34 cellular contexts compared by ENCODE assay signal in genomic region chr17:66984730-66985129, GRCh38. TPM values are rescaled to one million over a fixed set of nuclear protein-coding genes. Genes with fewer than 3 reads are reported as not detected.
"Had no signal": no experiment of that assay in that cellular context is flagged by ENCODE, and none has a peak within 500 bp of the region (broad histone marks: within the 10 kb centered on the region; RNA-seq: fewer than 3 reads in every experiment).

No MANE protein-coding gene starts in this region.

- H3K4me3 Mint-ChIP-seq: immature natural killer cell; naive thymus-derived CD8-positive, alpha-beta T cell; nephron; neural crest cell; stimulated activated memory B cell treated with anti-CD40 and anti-IgM and Interleukin-4, amounts not matched to agents 10 μg/mL and 1 μg/mL and 100 μg/mL, for 72 hours; type B pancreatic cell had no signal

- H3K4me1 ChIP-seq: left lung, lower lobe of right lung, right atrium auricular region, right lobe of liver, tibial nerve, vagina had no signal

- H3K27ac Mint-ChIP-seq: immature natural killer cell; naive thymus-derived CD8-positive, alpha-beta T cell; nephron; progenitor cell of endocrine pancreas; stimulated activated memory B cell treated with anti-CD40 and anti-IgM and Interleukin-4, amounts not matched to agents 10 μg/mL and 1 μg/mL and 100 μg/mL, for 72 hours; type B pancreatic cell had no signal

- H3K27ac ChIP-seq: left lung, lower lobe of right lung, neutrophil, ovary, right atrium auricular region, right lobe of liver, tibial nerve, vagina had no signal

- H3K4me1 Mint-ChIP-seq: immature natural killer cell; nephron; stimulated activated memory B cell treated with anti-CD40 and anti-IgM and Interleukin-4, amounts not matched to agents 10 μg/mL and 1 μg/mL and 100 μg/mL, for 72 hours had no signal

- H3K4me3 ChIP-seq: left lung, lower lobe of right lung, ovary, right atrium auricular region, right lobe of liver, smooth muscle cell, tibial nerve, vagina had no signal

- H3K9me3 ChIP-seq: left lung, lower lobe of right lung, neutrophil, ovary, right atrium auricular region, right lobe of liver, tibial nerve, vagina had no signal

- H3K27me3 ChIP-seq: ovary, right atrium auricular region, right lobe of liver, vagina had no signal

- H3K4me2 ChIP-seq: smooth muscle cell had no signal

- DNase-seq: hypothalamus; immature natural killer cell; kidney; left colon; left lung; lower lobe of right lung; mammary epithelial cell; mesenchymal stem cell; naive thymus-derived CD8-positive, alpha-beta T cell; occipital lobe; ovary; right lobe of liver; stimulated activated CD4-positive, alpha-beta T cell treated with anti-CD3 and anti-CD28 coated beads, Interleukin-1b, Interleukin-23, amount 100 ng/mL, for 48 hours; stimulated activated CD4-positive, alpha-beta T cell treated with anti-CD3 and anti-CD28 coated beads, Interleukin-2, amount 100 ng/mL, for 48 hours; stimulated activated CD4-positive, alpha-beta T cell treated with anti-CD3 and anti-CD28 coated beads, Interleukin-4, amount 100 ng/mL, for 4 hours; stimulated activated CD8-positive, alpha-beta memory T cell treated with anti-CD3 and anti-CD28 coated beads, Interleukin-4, amount 100 ng/mL, for 48 hours; stimulated activated naive CD4-positive, alpha-beta T cell treated with Interleukin-2 at 50 U/mL for 16 hours; substantia nigra had no signal

- H3K36me3 ChIP-seq: left lung, lower lobe of right lung, neutrophil, ovary, right atrium auricular region, right lobe of liver, tibial nerve, vagina had no signal

- ATAC-seq: left colon; left lung; lower lobe of right lung; naive thymus-derived CD8-positive, alpha-beta T cell; right lobe of liver; stimulated activated memory B cell treated with anti-CD40 and anti-IgM and Interleukin-4, amounts not matched to agents 10 μg/mL and 1 μg/mL and 100 μg/mL, for 72 hours had no signal

- H3K27me3 Mint-ChIP-seq: type B pancreatic cell had no signal

- H3K9me3 Mint-ChIP-seq: naive thymus-derived CD8-positive, alpha-beta T cell; nephron; neural crest cell; stimulated activated memory B cell treated with anti-CD40 and anti-IgM and Interleukin-4, amounts not matched to agents 10 μg/mL and 1 μg/mL and 100 μg/mL, for 72 hours; stimulated activated naive CD8-positive, alpha-beta T cell treated with anti-CD3 and anti-CD28 coated beads, Interleukin-15, amount 100 ng/mL, for 72 hours; type B pancreatic cell had no signal

- H3K36me3 Mint-ChIP-seq: immature natural killer cell; naive thymus-derived CD8-positive, alpha-beta T cell; stimulated activated memory B cell treated with anti-CD40 and anti-IgM and Interleukin-4, amounts not matched to agents 10 μg/mL and 1 μg/mL and 100 μg/mL, for 72 hours had no signal

RNA-seq across cellular contexts. Expression of gene CACNG4, which starts 20.2 kb away (rescaled TPM):
- total RNA-seq: mucosa of gallbladder; naive thymus-derived CD8-positive, alpha-beta T cell; pulmonary artery endothelial cell; renal cortical epithelial cell; right lobe of liver had no signal
- polyA plus RNA-seq: immature natural killer cell; naive thymus-derived CD8-positive, alpha-beta T cell had no signal

RNA-seq across cellular contexts. Expression of gene CACNG1, which starts 59.6 kb away (rescaled TPM):
- total RNA-seq: kidney; left colon; left lung; liver; lower lobe of right lung; mammary epithelial cell; mucosa of gallbladder; naive thymus-derived CD8-positive, alpha-beta T cell; pulmonary artery endothelial cell; renal cortical epithelial cell; right atrium auricular region; right lobe of liver; smooth muscle cell; tibial nerve; ureter; vagina had no signal
- polyA plus RNA-seq: immature natural killer cell; liver; mammary epithelial cell; naive thymus-derived CD8-positive, alpha-beta T cell; ovary; smooth muscle cell had no signal
